29 cellular contexts compared by ENCODE assay signal in the genomic region with DNA sequence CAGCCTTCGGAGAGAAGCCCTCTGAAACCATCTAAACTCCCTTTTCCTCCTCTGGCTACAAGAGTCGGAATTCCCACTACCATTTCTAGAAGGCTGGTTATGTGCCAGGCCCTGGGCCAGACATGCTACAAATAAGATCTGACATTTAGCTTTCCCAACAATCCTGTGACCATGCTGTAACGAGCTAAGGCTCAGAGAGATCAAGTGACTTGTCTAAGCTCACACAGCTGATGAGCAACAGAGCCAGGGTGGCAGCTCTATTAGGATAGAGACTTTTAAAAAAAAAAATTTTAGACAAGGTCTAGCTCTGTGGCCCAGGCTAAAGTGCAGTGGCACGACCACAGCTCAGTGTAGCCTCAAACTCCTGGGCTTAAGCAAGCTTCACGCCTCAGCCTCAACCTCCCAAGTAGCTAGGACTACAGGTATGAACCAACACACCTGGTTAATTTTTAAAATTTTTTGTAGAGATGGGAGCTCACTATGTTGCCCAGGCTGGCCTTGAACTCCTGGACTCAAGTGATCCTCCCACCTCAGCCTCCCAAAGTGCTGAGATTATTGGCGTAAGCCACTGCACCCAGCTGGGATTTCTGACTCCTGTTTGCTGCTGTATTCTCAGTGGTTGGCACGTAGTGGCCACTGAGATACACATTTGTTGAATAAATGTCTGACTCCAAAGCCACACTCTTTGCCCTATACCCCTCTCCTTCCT.
"Had no signal": no experiment of that assay in that cellular context is flagged by ENCODE, and none has a peak within 500 bp of the region (broad histone marks: within the 10 kb centered on the region; RNA-seq: fewer than 3 reads in every experiment).

No MANE protein-coding gene starts in this region.

- ATAC-seq: activated CD4-positive, alpha-beta T cell treated with anti-CD3 and anti-CD28 coated beads for 36 hours; activated CD8-positive, alpha-beta memory T cell treated with anti-CD3 and anti-CD28 coated beads, Interleukin-2, amount 10 ng/mL, durations not matched to agents 7 days and 5 days; activated CD8-positive, alpha-beta T cell treated with anti-CD3 and anti-CD28 coated beads, Interleukin-2, amount 10 ng/mL, durations not matched to agents 7 days and 5 days; activated naive CD4-positive, alpha-beta T cell treated with anti-CD3 and anti-CD28 coated beads, Interleukin-2, amount 50 U/mL, for 72 hours; esophagus mucosa had no signal

- H3K27ac Mint-ChIP-seq: activated CD4-positive, alpha-beta memory T cell treated with anti-CD3 and anti-CD28 coated beads for 36 hours; activated CD4-positive, alpha-beta T cell treated with anti-CD3 and anti-CD28 coated beads for 36 hours; activated CD4-positive, alpha-beta T cell treated with anti-CD3 and anti-CD28 coated beads, Interleukin-2, amount 10 ng/mL, durations not matched to agents 24 days and 14 days; activated CD8-positive, alpha-beta memory T cell treated with anti-CD3 and anti-CD28 coated beads, Interleukin-2, amount 10 ng/mL, durations not matched to agents 7 days and 5 days; activated CD8-positive, alpha-beta T cell treated with anti-CD3 and anti-CD28 coated beads, Interleukin-2, amount 10 ng/mL, durations not matched to agents 7 days and 5 days; activated naive CD4-positive, alpha-beta T cell treated with anti-CD3 and anti-CD28 coated beads for 36 hours; activated naive CD4-positive, alpha-beta T cell treated with anti-CD3 and anti-CD28 coated beads, Interleukin-2, amount 50 U/mL, for 72 hours; activated naive CD8-positive, alpha-beta T cell treated with anti-CD3 and anti-CD28 coated beads, Interleukin-2, amount 10 ng/mL, durations not matched to agents 7 days and 5 days; activated T-helper 1 cell treated with anti-CD3 and anti-CD28 coated beads, Interleukin-12 subunit alpha, Interleukin-12 subunit beta, Interleukin-2, Interleukin-4 antibody, amounts not matched to agents 30 ng/mL and 10 ng/mL and 1 ng/mL, durations not matched to agents 14 hours and 24 hours and 36 hours; activated T-helper 2 cell treated with anti-CD3 and anti-CD28 coated beads, Interferon-gamma antibody, Interleukin-2, Interleukin-4, amounts not matched to agents 10 μg/mL and 5 μg/mL and 100 μg/mL, durations not matched to agents 14 hours and 24 hours and 36 hours; brain had no signal

- FAIRE-seq: frontal cortex had no signal

- H3K4me3 Mint-ChIP-seq: activated CD4-positive, alpha-beta memory T cell treated with anti-CD3 and anti-CD28 coated beads for 36 hours; activated CD4-positive, alpha-beta T cell treated with anti-CD3 and anti-CD28 coated beads for 36 hours; activated CD4-positive, alpha-beta T cell treated with anti-CD3 and anti-CD28 coated beads, Interleukin-2, amount 10 ng/mL, durations not matched to agents 24 days and 14 days; activated CD8-positive, alpha-beta memory T cell treated with anti-CD3 and anti-CD28 coated beads, Interleukin-2, amount 10 ng/mL, durations not matched to agents 7 days and 5 days; activated CD8-positive, alpha-beta T cell treated with anti-CD3 and anti-CD28 coated beads, Interleukin-2, amount 10 ng/mL, durations not matched to agents 7 days and 5 days; activated naive CD4-positive, alpha-beta T cell treated with anti-CD3 and anti-CD28 coated beads for 36 hours; activated naive CD8-positive, alpha-beta T cell treated with anti-CD3 and anti-CD28 coated beads, Interleukin-2, amount 10 ng/mL, durations not matched to agents 7 days and 5 days; activated T-helper 1 cell treated with anti-CD3 and anti-CD28 coated beads, Interleukin-12 subunit alpha, Interleukin-12 subunit beta, Interleukin-2, Interleukin-4 antibody, amounts not matched to agents 30 ng/mL and 10 ng/mL and 1 ng/mL, durations not matched to agents 14 hours and 24 hours and 36 hours; brain had no signal

- H3K9me3 Mint-ChIP-seq: activated CD4-positive, alpha-beta memory T cell treated with anti-CD3 and anti-CD28 coated beads for 36 hours; activated CD4-positive, alpha-beta T cell treated with anti-CD3 and anti-CD28 coated beads, Interleukin-2, amount 10 ng/mL, durations not matched to agents 24 days and 14 days; activated naive CD4-positive, alpha-beta T cell treated with anti-CD3 and anti-CD28 coated beads for 36 hours; activated naive CD4-positive, alpha-beta T cell treated with anti-CD3 and anti-CD28 coated beads, Interleukin-2, amount 50 U/mL, for 72 hours; activated naive CD8-positive, alpha-beta T cell treated with anti-CD3 and anti-CD28 coated beads, Interleukin-2, amount 10 ng/mL, durations not matched to agents 7 days and 5 days; activated T-helper 1 cell treated with anti-CD3 and anti-CD28 coated beads, Interleukin-12 subunit alpha, Interleukin-12 subunit beta, Interleukin-2, Interleukin-4 antibody, amounts not matched to agents 30 ng/mL and 10 ng/mL and 1 ng/mL, durations not matched to agents 14 hours and 24 hours and 36 hours; activated T-helper 2 cell treated with anti-CD3 and anti-CD28 coated beads, Interferon-gamma antibody, Interleukin-2, Interleukin-4, amounts not matched to agents 10 μg/mL and 5 μg/mL and 100 μg/mL, durations not matched to agents 14 hours and 24 hours and 36 hours; brain had no signal

- H3K4me3 ChIP-seq: ascending aorta, breast epithelium, cardiac muscle cell, colonic mucosa had no signal

- H3K27ac ChIP-seq: ascending aorta, breast epithelium, cardiac muscle cell, colonic mucosa had no signal

- H3K36me3 Mint-ChIP-seq: activated CD4-positive, alpha-beta memory T cell treated with anti-CD3 and anti-CD28 coated beads for 36 hours; activated CD8-positive, alpha-beta memory T cell treated with anti-CD3 and anti-CD28 coated beads, Interleukin-2, amount 10 ng/mL, durations not matched to agents 7 days and 5 days; activated naive CD4-positive, alpha-beta T cell treated with anti-CD3 and anti-CD28 coated beads, Interleukin-2, amount 50 U/mL, for 72 hours; activated naive CD8-positive, alpha-beta T cell treated with anti-CD3 and anti-CD28 coated beads, Interleukin-2, amount 10 ng/mL, durations not matched to agents 7 days and 5 days; brain had no signal

- DNase-seq: activated CD4-positive, alpha-beta memory T cell treated with anti-CD3 and anti-CD28 coated beads for 36 hours; activated CD4-positive, alpha-beta T cell treated with anti-CD3 and anti-CD28 coated beads for 36 hours; activated CD4-positive, alpha-beta T cell treated with anti-CD3 and anti-CD28 coated beads, Interleukin-2, amount 10 ng/mL, durations not matched to agents 24 days and 14 days; activated CD4-positive, CD25-positive, alpha-beta regulatory T cell; activated CD4-positive, CD25-positive, alpha-beta regulatory T cell treated with anti-CD3 and anti-CD28 coated beads, Interleukin-2, amount 50 U/mL, for 72 hours; activated CD8-positive, alpha-beta memory T cell treated with anti-CD3 and anti-CD28 coated beads, Interleukin-2, amount 10 ng/mL, durations not matched to agents 7 days and 5 days; activated CD8-positive, alpha-beta memory T cell treated with anti-CD3 and anti-CD28 coated beads, Interleukin-2, amount 50 U/mL, for 4 hours; activated CD8-positive, alpha-beta T cell treated with anti-CD3 and anti-CD28 coated beads, Interleukin-2, amount 10 ng/mL, durations not matched to agents 7 days and 5 days; activated effector memory CD4-positive, alpha-beta T cell treated with anti-CD3 and anti-CD28 coated beads, Interleukin-2, amount 50 U/mL, for 16 hours; activated naive CD4-positive, alpha-beta T cell treated with anti-CD3 and anti-CD28 coated beads for 36 hours; activated naive CD8-positive, alpha-beta T cell treated with anti-CD3 and anti-CD28 coated beads, Interleukin-2, amount 10 ng/mL, durations not matched to agents 7 days and 5 days; activated T-cell treated with anti-CD3 and anti-CD28 coated beads, Interleukin-2, amount 50 U/mL, for 1 hour; activated T-cell treated with anti-CD3 and anti-CD28 coated beads, Interleukin-2, amount 50 U/mL, for 48 hours; central memory CD4-positive, alpha-beta T cell; cerebellar nuclear complex; colonic mucosa; effector CD8-positive, alpha-beta T cell; foreskin fibroblast; head of caudate nucleus; T-helper 2 cell had no signal

- H3K4me1 Mint-ChIP-seq: activated CD4-positive, alpha-beta T cell treated with anti-CD3 and anti-CD28 coated beads for 36 hours; activated CD4-positive, alpha-beta T cell treated with anti-CD3 and anti-CD28 coated beads, Interleukin-2, amount 10 ng/mL, durations not matched to agents 24 days and 14 days; activated CD8-positive, alpha-beta memory T cell treated with anti-CD3 and anti-CD28 coated beads, Interleukin-2, amount 10 ng/mL, durations not matched to agents 7 days and 5 days; activated naive CD8-positive, alpha-beta T cell treated with anti-CD3 and anti-CD28 coated beads, Interleukin-2, amount 10 ng/mL, durations not matched to agents 7 days and 5 days had no signal

- H3K27me3 Mint-ChIP-seq: activated CD4-positive, alpha-beta memory T cell treated with anti-CD3 and anti-CD28 coated beads for 36 hours; activated CD4-positive, alpha-beta T cell treated with anti-CD3 and anti-CD28 coated beads for 36 hours; activated CD4-positive, alpha-beta T cell treated with anti-CD3 and anti-CD28 coated beads, Interleukin-2, amount 10 ng/mL, durations not matched to agents 24 days and 14 days; activated CD8-positive, alpha-beta memory T cell treated with anti-CD3 and anti-CD28 coated beads, Interleukin-2, amount 10 ng/mL, durations not matched to agents 7 days and 5 days had no signal

- H3K9me3 ChIP-seq: ascending aorta, breast epithelium, colonic mucosa had no signal

- H3K27me3 ChIP-seq: ascending aorta, breast epithelium, cardiac muscle cell, colonic mucosa had no signal

- H3K36me3 ChIP-seq: ascending aorta, breast epithelium, cardiac muscle cell, colonic mucosa had no signal

- H3K4me1 ChIP-seq: ascending aorta, breast epithelium, colonic mucosa had no signal
